1 cellular context compared by ENCODE assay signal in the genomic region with DNA sequence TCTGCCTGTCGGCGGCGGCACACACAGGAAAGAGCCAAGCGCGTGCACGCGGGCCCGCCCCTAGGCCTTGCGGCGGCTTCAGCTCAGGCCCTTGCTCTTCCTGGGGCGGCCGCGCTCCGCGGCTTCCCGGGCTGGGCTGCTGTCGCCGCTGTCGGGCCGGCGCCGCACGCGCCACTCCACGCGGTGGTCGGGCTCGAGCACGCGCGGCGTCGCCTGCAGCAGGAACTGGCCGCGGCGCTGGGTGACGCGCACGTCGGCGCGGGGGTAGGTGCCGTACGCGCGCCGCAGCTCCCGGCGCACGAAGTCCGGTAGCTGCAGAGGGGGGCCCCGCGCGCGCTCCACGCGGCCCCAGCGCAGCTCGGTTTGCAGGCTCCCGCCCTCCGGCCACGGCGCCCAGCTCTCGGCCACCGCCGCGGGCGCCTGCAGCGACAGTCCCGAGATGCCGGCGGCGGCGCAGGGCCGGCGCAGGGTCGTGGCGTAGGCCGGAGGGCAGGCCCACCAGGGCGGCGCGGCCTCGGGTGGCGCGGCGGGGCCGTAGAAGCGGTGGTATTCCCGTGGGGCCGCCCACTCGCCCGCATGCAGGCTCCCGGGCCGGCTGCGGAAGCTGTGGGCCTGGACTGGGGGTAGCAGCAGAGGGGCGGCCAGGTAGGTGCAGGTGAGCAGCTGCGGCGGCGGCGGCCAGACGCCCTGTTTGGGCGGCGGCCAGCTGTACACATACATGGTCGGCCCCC.
TF ChIP-seq lines count a peak whose summit lies in the region.

No MANE protein-coding gene starts in this region.

TF ChIP-seq in Ishikawa, 13 proteins besides CTCF, POLR2A, EP300 and RAD21 (continued from another document):
- TF ChIP-seq, protein P1, sequence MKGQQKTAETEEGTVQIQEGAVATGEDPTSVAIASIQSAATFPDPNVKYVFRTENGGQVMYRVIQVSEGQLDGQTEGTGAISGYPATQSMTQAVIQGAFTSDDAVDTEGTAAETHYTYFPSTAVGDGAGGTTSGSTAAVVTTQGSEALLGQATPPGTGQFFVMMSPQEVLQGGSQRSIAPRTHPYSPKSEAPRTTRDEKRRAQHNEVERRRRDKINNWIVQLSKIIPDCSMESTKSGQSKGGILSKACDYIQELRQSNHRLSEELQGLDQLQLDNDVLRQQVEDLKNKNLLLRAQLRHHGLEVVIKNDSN (IDR thresholded peaks at IDR 0.05), result no peak
- TF ChIP-seq CEBPB (IDR thresholded peaks at IDR 0.05) (no peak), CREB1 (IDR thresholded peaks at IDR 0.05; ENCODE audit: low read depth) (no peak)
